ENCODE assay signal across 8 cellular contexts in genomic region chr5:79133657-79134451, GRCh38. TPM values are rescaled to one million over a fixed set of nuclear protein-coding genes. Genes with fewer than 3 reads are reported as not detected.
DNase-seq lines count a peak whose midpoint lies in the region; ATAC-seq, FAIRE-seq and TF ChIP-seq lines count a peak whose summit lies in the region.

No MANE protein-coding gene starts in this region.

- no peaks in the 10 kb centered on the region for H3K9me3 ChIP-seq in keratinocyte (ENCODE audit: control insufficient read depth, low read depth, low read length)

- H3K4me2 ChIP-seq in keratinocyte (ENCODE audit: control insufficient read depth, extremely low read depth, insufficient read depth, low read depth, low read length): peak overlapping the region; percentile 85

- no peaks in the 10 kb centered on the region for H3K79me2 ChIP-seq in keratinocyte (ENCODE audit: control insufficient read depth, insufficient read depth, low read length)

- no peaks in the 10 kb centered on the region for H3K36me3 ChIP-seq in keratinocyte (ENCODE audit: control insufficient read depth in 2 of 2, extremely low read depth in 1 of 2, insufficient read depth in 2 of 2, low read length in 2 of 2)

- ATAC-seq in HG02981 (IDR thresholded peaks at IDR 0.05; ENCODE audit: unreplicated experiment): no peak

- H2AFZ ChIP-seq in keratinocyte (ENCODE audit: control insufficient read depth, low read length): peak overlapping the region; percentile 88

- FAIRE-seq in GM18507 (lab: Jason Lieb, UNC): peak; percentile 76
- peak; percentile 80 for FAIRE-seq in keratinocyte (lab: Jason Lieb, UNC)

- peak overlapping the region in 2 of 3 experiments; percentile 47 to 52 for H3K4me3 ChIP-seq in keratinocyte (ENCODE audit: control insufficient read depth in 2 of 3, extremely low read depth in 1 of 3, insufficient read depth in 2 of 3, low read depth in 1 of 3, low read length in 3 of 3)

- H3K27me3 ChIP-seq in keratinocyte (ENCODE audit: control insufficient read depth, extremely low read depth, insufficient read depth, low read length): no peaks in the 10 kb centered on the region

- no peaks in the 10 kb centered on the region for H4K20me1 ChIP-seq in keratinocyte (ENCODE audit: control insufficient read depth, extremely low read depth, insufficient read depth, low read length)

- H3K9ac ChIP-seq in keratinocyte (ENCODE audit: control insufficient read depth, extremely low read depth, insufficient read depth, low read length): peak overlapping the region; percentile 62

- peaks cover 13% of the 10 kb centered on the region for H3K4me1 ChIP-seq in keratinocyte (ENCODE audit: control insufficient read depth, extremely low read depth, insufficient read depth, low read length)

- dilution Hi-C loops in keratinocyte (cut with MboI; ENCODE audit: extremely low pct_ligation_motif_present, low sequenced_read_pairs): no loop called here

- H3K9me1 ChIP-seq in keratinocyte (ENCODE audit: control insufficient read depth, extremely low read depth, insufficient read depth, low read length): no peaks in the 10 kb centered on the region

- H3K27ac ChIP-seq in 22Rv1 (peak overlapping the region; percentile 61), keratinocyte (ENCODE audit: control insufficient read depth, insufficient read depth, low read length) (peak overlapping the region; percentile 56)

- TF ChIP-seq CTCF in 22Rv1 (IDR thresholded peaks at IDR 0.05) (peak; percentile 88), keratinocyte (optimal IDR thresholded peaks at IDR 0.05 in 1 of 3, IDR thresholded peaks at IDR 0.05 in 1 of 3, conservative IDR thresholded peaks at IDR 0.05 in 1 of 3; ENCODE audit: extremely low read depth in 1 of 3, insufficient read depth in 2 of 3, low read length in 3 of 3) (peak; percentile 77 to 88 (median 86))

- DNase-seq in GM18507 (ENCODE audit: extremely low spot score, insufficient read length, low read depth) (no peak), NCI-H2196 treated with DMSO at 0.1 percent for 48 hours (lab: John Stamatoyannopoulos, UW; ENCODE audit: unreplicated experiment) (peak; percentile 13), keratinocyte (ENCODE audit: low read depth, low spot score) (peak; percentile 25)
- DNase-seq in activated CD4-positive, CD25-positive, alpha-beta regulatory T cell (lab: John Stamatoyannopoulos, UW): peak; percentile 10 to 35 (median 24)
- DNase-seq in central memory CD4-positive, alpha-beta T cell: peak; percentile 41
- peak; percentile 79 for DNase-seq in stimulated activated CD4-positive, alpha-beta T cell treated with anti-CD3 and anti-CD28 coated beads, Interleukin-15, amount 100 ng/mL, for 24 hours

RNA-seq across cellular contexts. Expression of gene BHMT, which starts 22.2 kb away (rescaled TPM):
- polyA plus RNA-seq in keratinocyte: not detected in 3 replicates
- polyA plus RNA-seq in keratinocyte (2011; ENCODE audit: low read depth): not detected
- polyA plus RNA-seq in keratinocyte (2011; cell fraction: cytosol; rRNA removed): not detected in 2 replicates
- polyA plus RNA-seq in keratinocyte (2011; cell fraction: nucleus; rRNA removed): not detected in 2 replicates
- polyA plus RNA-seq in keratinocyte (2012; ENCODE audit: low replicate concordance): 0.32 TPM in 1 of 2 replicates, not detected in the other
- not detected in 3 replicates for polyA minus RNA-seq in keratinocyte
- polyA minus RNA-seq in keratinocyte (2011; cell fraction: cytosol; rRNA and poly(A)+ RNA removed): not detected
- polyA minus RNA-seq in keratinocyte (2011; cell fraction: nucleus; rRNA and poly(A)+ RNA removed): not detected in 2 replicates
